ENCODE assay signal across 38 cellular contexts in genomic region chr17:11514981-11515680, GRCh38.
"Had no signal": no experiment of that assay in that cellular context is flagged by ENCODE, and none has a peak within 500 bp of the region (broad histone marks: within the 10 kb centered on the region; RNA-seq: fewer than 3 reads in every experiment).

No MANE protein-coding gene starts in this region.

- H3K4me3 Mint-ChIP-seq: activated B cell treated with CpG ODN at 0.5 μM for 24 hours; activated CD4-positive, alpha-beta memory T cell treated with anti-CD3 and anti-CD28 coated beads for 36 hours; activated CD4-positive, alpha-beta T cell treated with anti-CD3 and anti-CD28 coated beads, Interleukin-2, amount 10 ng/mL, durations not matched to agents 24 days and 14 days; activated CD8-positive, alpha-beta T cell treated with anti-CD3 and anti-CD28 coated beads for 36 hours; activated naive CD4-positive, alpha-beta T cell treated with anti-CD3 and anti-CD28 coated beads for 36 hours; activated naive CD8-positive, alpha-beta T cell treated with anti-CD3 and anti-CD28 coated beads, Interleukin-2, amount 10 ng/mL, durations not matched to agents 7 days and 5 days; activated naive CD8-positive, alpha-beta T cell treated with anti-CD3 and anti-CD28 coated beads, Interleukin-2, amount 50 U/mL, for 24 hours; activated T-cell treated with anti-CD3 and anti-CD28 coated beads, Interleukin-2, amount 50 U/mL, for 4 hours; activated T-cell treated with anti-CD3 and anti-CD28 coated beads, Interleukin-2, amount 50 U/mL, for 72 hours; activated T-helper 1 cell treated with anti-CD3 and anti-CD28 coated beads, Interleukin-12 subunit alpha, Interleukin-12 subunit beta, Interleukin-2, Interleukin-4 antibody, amounts not matched to agents 30 ng/mL and 10 ng/mL and 1 ng/mL, durations not matched to agents 14 hours and 24 hours and 36 hours; activated T-helper 17 cell treated with anti-CD3 and anti-CD28 coated beads, Interleukin-2, amount 50 U/mL, for 72 hours; brain; central memory CD8-positive, alpha-beta T cell; T-helper 1 cell treated with Interleukin-12 subunit alpha and Interleukin-12 subunit beta and Interleukin-4 antibody, amounts not matched to agents 30 μg/mL and 1 μg/mL, for 36 hours; T-helper 2 cell treated with Interferon-gamma antibody and Interleukin-4, amounts not matched to agents 5 μg/mL and 100 μg/mL, for 36 hours had no signal

- H3K4me1 Mint-ChIP-seq: activated B cell treated with CpG ODN at 0.5 μM for 24 hours; activated CD4-positive, alpha-beta T cell treated with anti-CD3 and anti-CD28 coated beads, Interleukin-2, amount 10 ng/mL, durations not matched to agents 24 days and 14 days; activated naive CD8-positive, alpha-beta T cell treated with anti-CD3 and anti-CD28 coated beads, Interleukin-2, amount 10 ng/mL, durations not matched to agents 7 days and 5 days; activated naive CD8-positive, alpha-beta T cell treated with anti-CD3 and anti-CD28 coated beads, Interleukin-2, amount 50 U/mL, for 24 hours; activated T-helper 17 cell treated with anti-CD3 and anti-CD28 coated beads, Interleukin-2, amount 50 U/mL, for 72 hours; brain; central memory CD8-positive, alpha-beta T cell had no signal

- DNase-seq: activated B cell treated with CpG ODN at 0.5 μM for 24 hours; activated CD4-positive, alpha-beta memory T cell treated with anti-CD3 and anti-CD28 coated beads for 36 hours; activated CD4-positive, alpha-beta T cell treated with anti-CD3 and anti-CD28 coated beads for 4 hours; activated CD4-positive, alpha-beta T cell treated with anti-CD3 and anti-CD28 coated beads, Interleukin-2, amount 10 ng/mL, durations not matched to agents 24 days and 14 days; activated CD4-positive, alpha-beta T cell treated with anti-CD3 and anti-CD28 coated beads, Interleukin-2, amount 50 U/mL, for 1 hour; activated CD4-positive, alpha-beta T cell treated with anti-CD3 and anti-CD28 coated beads, Interleukin-2, amount 50 U/mL, for 4 hours; activated CD4-positive, CD25-positive, alpha-beta regulatory T cell treated with anti-CD3 and anti-CD28 coated beads, Interleukin-2, amount 50 U/mL, for 72 hours; activated CD8-positive, alpha-beta memory T cell treated with anti-CD3 and anti-CD28 coated beads, Interleukin-2, amount 50 U/mL, for 4 hours; activated CD8-positive, alpha-beta T cell treated with anti-CD3 and anti-CD28 coated beads for 36 hours; activated effector memory CD4-positive, alpha-beta T cell treated with anti-CD3 and anti-CD28 coated beads, Interleukin-2, amount 50 U/mL, for 16 hours; activated gamma-delta T cell treated with Interleukin-2 at 50 U/mL for 16 hours; activated naive CD4-positive, alpha-beta T cell; activated naive CD4-positive, alpha-beta T cell treated with anti-CD3 and anti-CD28 coated beads for 36 hours; activated naive CD4-positive, alpha-beta T cell treated with anti-CD3 and anti-CD28 coated beads, Interleukin-2, amount 50 U/mL, for 16 hours; activated naive CD8-positive, alpha-beta T cell treated with anti-CD3 and anti-CD28 coated beads, Interleukin-2, amount 10 ng/mL, durations not matched to agents 7 days and 5 days; activated naive CD8-positive, alpha-beta T cell treated with anti-CD3 and anti-CD28 coated beads, Interleukin-2, amount 50 U/mL, for 24 hours; activated T-cell treated with anti-CD3 and anti-CD28 coated beads for 4 hours; activated T-cell treated with anti-CD3 and anti-CD28 coated beads, Interleukin-2, amount 50 U/mL, for 1 hour; activated T-cell treated with anti-CD3 and anti-CD28 coated beads, Interleukin-2, amount 50 U/mL, for 4 hours; activated T-cell treated with anti-CD3 and anti-CD28 coated beads, Interleukin-2, amount 50 U/mL, for 72 hours; amygdala; anterior cingulate cortex; caudate nucleus; cerebellar nuclear complex; T-helper 1 cell; T-helper 2 cell; T-helper 9 cell had no signal

- H3K9me3 ChIP-seq: ascending aorta had no signal

- H3K4me1 ChIP-seq: ascending aorta had no signal

- H3K9me3 Mint-ChIP-seq: activated B cell treated with CpG ODN at 0.5 μM for 24 hours; activated CD4-positive, alpha-beta memory T cell treated with anti-CD3 and anti-CD28 coated beads for 36 hours; activated CD4-positive, alpha-beta T cell treated with anti-CD3 and anti-CD28 coated beads, Interleukin-2, amount 10 ng/mL, durations not matched to agents 24 days and 14 days; activated CD8-positive, alpha-beta T cell treated with anti-CD3 and anti-CD28 coated beads for 36 hours; activated naive CD4-positive, alpha-beta T cell treated with anti-CD3 and anti-CD28 coated beads for 36 hours; activated naive CD4-positive, alpha-beta T cell treated with anti-CD3 and anti-CD28 coated beads, Interleukin-2, amount 50 U/mL, for 72 hours; activated naive CD8-positive, alpha-beta T cell treated with anti-CD3 and anti-CD28 coated beads, Interleukin-2, amount 10 ng/mL, durations not matched to agents 7 days and 5 days; activated naive CD8-positive, alpha-beta T cell treated with anti-CD3 and anti-CD28 coated beads, Interleukin-2, amount 50 U/mL, for 24 hours; activated T-cell treated with anti-CD3 and anti-CD28 coated beads, Interleukin-2, amount 50 U/mL, for 4 hours had no signal

- FAIRE-seq: TTC549 had no signal

- H3K27me3 ChIP-seq: ascending aorta, cardiac muscle cell had no signal

- H3K36me3 ChIP-seq: ascending aorta, cardiac muscle cell had no signal

- H3K27ac Mint-ChIP-seq: activated B cell treated with CpG ODN at 0.5 μM for 24 hours; activated CD4-positive, alpha-beta memory T cell treated with anti-CD3 and anti-CD28 coated beads for 36 hours; activated CD4-positive, alpha-beta T cell treated with anti-CD3 and anti-CD28 coated beads, Interleukin-2, amount 10 ng/mL, durations not matched to agents 24 days and 14 days; activated CD8-positive, alpha-beta T cell treated with anti-CD3 and anti-CD28 coated beads for 36 hours; activated naive CD4-positive, alpha-beta T cell treated with anti-CD3 and anti-CD28 coated beads for 36 hours; activated naive CD4-positive, alpha-beta T cell treated with anti-CD3 and anti-CD28 coated beads, Interleukin-2, amount 50 U/mL, for 72 hours; activated naive CD8-positive, alpha-beta T cell treated with anti-CD3 and anti-CD28 coated beads, Interleukin-2, amount 10 ng/mL, durations not matched to agents 7 days and 5 days; activated naive CD8-positive, alpha-beta T cell treated with anti-CD3 and anti-CD28 coated beads, Interleukin-2, amount 50 U/mL, for 24 hours; activated T-cell treated with anti-CD3 and anti-CD28 coated beads, Interleukin-2, amount 50 U/mL, for 72 hours; activated T-helper 1 cell treated with anti-CD3 and anti-CD28 coated beads, Interleukin-12 subunit alpha, Interleukin-12 subunit beta, Interleukin-2, Interleukin-4 antibody, amounts not matched to agents 30 ng/mL and 10 ng/mL and 1 ng/mL, durations not matched to agents 14 hours and 24 hours and 36 hours; activated T-helper 17 cell treated with anti-CD3 and anti-CD28 coated beads, Interleukin-2, amount 50 U/mL, for 72 hours; brain; T-helper 1 cell treated with Interleukin-12 subunit alpha and Interleukin-12 subunit beta and Interleukin-4 antibody, amounts not matched to agents 30 μg/mL and 1 μg/mL, for 36 hours; T-helper 2 cell treated with Interferon-gamma antibody and Interleukin-4, amounts not matched to agents 5 μg/mL and 100 μg/mL, for 36 hours had no signal

- H3K27ac ChIP-seq: ascending aorta, cardiac muscle cell, VCaP had no signal

- ATAC-seq: activated CD8-positive, alpha-beta T cell treated with anti-CD3 and anti-CD28 coated beads for 36 hours; activated naive CD4-positive, alpha-beta T cell treated with anti-CD3 and anti-CD28 coated beads, Interleukin-2, amount 50 U/mL, for 72 hours; activated naive CD8-positive, alpha-beta T cell treated with anti-CD3 and anti-CD28 coated beads, Interleukin-2, amount 50 U/mL, for 24 hours; activated T-cell treated with anti-CD3 and anti-CD28 coated beads, Interleukin-2, amount 50 U/mL, for 4 hours; activated T-cell treated with anti-CD3 and anti-CD28 coated beads, Interleukin-2, amount 50 U/mL, for 72 hours; activated T-helper 17 cell treated with anti-CD3 and anti-CD28 coated beads, Interleukin-2, amount 50 U/mL, for 72 hours had no signal

- H3K4me3 ChIP-seq: ascending aorta, cardiac muscle cell had no signal

- H3K27me3 Mint-ChIP-seq: activated B cell treated with CpG ODN at 0.5 μM for 24 hours; activated CD4-positive, alpha-beta memory T cell treated with anti-CD3 and anti-CD28 coated beads for 36 hours; activated CD4-positive, alpha-beta T cell treated with anti-CD3 and anti-CD28 coated beads, Interleukin-2, amount 10 ng/mL, durations not matched to agents 24 days and 14 days; activated CD8-positive, alpha-beta T cell treated with anti-CD3 and anti-CD28 coated beads for 36 hours; activated naive CD8-positive, alpha-beta T cell treated with anti-CD3 and anti-CD28 coated beads, Interleukin-2, amount 10 ng/mL, durations not matched to agents 7 days and 5 days; activated naive CD8-positive, alpha-beta T cell treated with anti-CD3 and anti-CD28 coated beads, Interleukin-2, amount 50 U/mL, for 24 hours; activated T-helper 17 cell treated with anti-CD3 and anti-CD28 coated beads, Interleukin-2, amount 50 U/mL, for 72 hours; central memory CD8-positive, alpha-beta T cell had no signal

- H3K36me3 Mint-ChIP-seq: activated CD4-positive, alpha-beta memory T cell treated with anti-CD3 and anti-CD28 coated beads for 36 hours; activated naive CD4-positive, alpha-beta T cell treated with anti-CD3 and anti-CD28 coated beads, Interleukin-2, amount 50 U/mL, for 72 hours; activated naive CD8-positive, alpha-beta T cell treated with anti-CD3 and anti-CD28 coated beads, Interleukin-2, amount 10 ng/mL, durations not matched to agents 7 days and 5 days; brain had no signal
